In the genomic region with DNA sequence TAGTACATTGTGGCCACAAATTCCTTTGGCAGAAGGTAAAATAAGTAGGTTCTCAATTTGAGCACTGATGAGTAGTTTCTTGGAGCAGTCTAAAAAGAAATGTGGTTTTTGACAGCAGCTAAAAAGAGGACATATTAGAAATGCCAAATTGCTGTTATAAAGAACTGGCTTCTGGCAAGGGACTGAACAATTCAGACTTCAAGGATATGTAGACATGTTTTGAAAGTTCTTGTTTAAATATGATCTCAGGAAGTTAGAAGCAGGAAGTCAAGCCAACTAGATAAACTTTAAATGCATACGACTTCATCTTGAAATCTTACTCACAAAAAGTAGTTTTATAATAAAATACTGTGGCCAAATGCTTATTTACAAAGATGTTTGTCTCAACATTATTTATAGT, we compare ENCODE assay signal across 1 cellular context.
TF ChIP-seq lines count a peak whose summit lies in the region.

No MANE protein-coding gene starts in this region.

TF ChIP-seq in HEK293, 187 proteins besides CTCF, POLR2A, EP300 and RAD21 (continued from another document):
- TF ChIP-seq, protein P1, sequence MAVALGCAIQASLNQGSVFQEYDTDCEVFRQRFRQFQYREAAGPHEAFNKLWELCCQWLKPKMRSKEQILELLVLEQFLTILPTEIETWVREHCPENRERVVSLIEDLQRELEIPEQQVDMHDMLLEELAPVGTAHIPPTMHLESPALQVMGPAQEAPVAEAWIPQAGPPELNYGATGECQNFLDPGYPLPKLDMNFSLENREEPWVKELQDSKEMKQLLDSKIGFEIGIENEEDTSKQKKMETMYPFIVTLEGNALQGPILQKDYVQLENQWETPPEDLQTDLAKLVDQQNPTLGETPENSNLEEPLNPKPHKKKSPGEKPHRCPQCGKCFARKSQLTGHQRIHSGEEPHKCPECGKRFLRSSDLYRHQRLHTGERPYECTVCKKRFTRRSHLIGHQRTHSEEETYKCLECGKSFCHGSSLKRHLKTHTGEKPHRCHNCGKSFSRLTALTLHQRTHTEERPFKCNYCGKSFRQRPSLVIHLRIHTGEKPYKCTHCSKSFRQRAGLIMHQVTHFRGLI (tag by site-specific recombination; IDR thresholded peaks at IDR 0.05): no peak
TF ChIP-seq in HEK293: peak in this region for 2.
